8 cellular contexts compared by ENCODE assay signal in genomic region chr2:75627902-75628504, GRCh38. TPM values are rescaled to one million over a fixed set of nuclear protein-coding genes. Genes with fewer than 3 reads are reported as not detected.
DNase-seq lines count a peak whose midpoint lies in the region; ATAC-seq and TF ChIP-seq lines count a peak whose summit lies in the region.

No MANE protein-coding gene starts in this region.

- peak; percentile 97 for TF ChIP-seq CTCF in DND-41 (IDR thresholded peaks at IDR 0.05; ENCODE audit: borderline replicate concordance, extremely low read depth, low read length, poor library complexity, severe bottlenecking)
- peak; percentile 92 for TF ChIP-seq CTCF in foreskin keratinocyte (conservative IDR thresholded peaks at IDR 0.05)
- TF ChIP-seq CTCF in ovary (IDR thresholded peaks at IDR 0.05), result peak; percentile 42 to 75 (median 62)

- no peak overlapping the region for H3K4me2 ChIP-seq in DND-41 (ENCODE audit: insufficient read depth, low read length)

- ATAC-seq in DND-41 (ENCODE audit: insufficient read depth, low read depth) (peak; percentile 97), GM21619 (IDR thresholded peaks at IDR 0.05; ENCODE audit: unreplicated experiment) (peak; percentile 89), foreskin keratinocyte (peak; percentile 85)

- no peaks in the 10 kb centered on the region for H3K79me2 ChIP-seq in DND-41 (ENCODE audit: insufficient read depth, low read length)

- H3K27ac ChIP-seq in DND-41 (ENCODE audit: low read length) (no peak overlapping the region), foreskin keratinocyte (no peak overlapping the region), ovary (no peak overlapping the region)

- H3K36me3 ChIP-seq in DND-41 (ENCODE audit: insufficient read depth, low read length), result no peaks in the 10 kb centered on the region
- no peaks in the 10 kb centered on the region for H3K36me3 ChIP-seq in ovary

- DNase-seq in DND-41 (peak; percentile 79), Kasumi-1 (lab: John Stamatoyannopoulos, UW) (peak; percentile 69 to 75), RPMI7951 (ENCODE audit: low read depth) (peak; percentile 75), foreskin keratinocyte (no peak), ovary (peak; percentile 63 to 85 (median 77)), cortex of kidney (lab: John Stamatoyannopoulos, UW) (no peak)
- DNase-seq in activated T-helper 1 cell treated with anti-CD3 and anti-CD28 coated beads, Interleukin-12 subunit alpha, Interleukin-12 subunit beta, Interleukin-2, Interleukin-4 antibody, amounts not matched to agents 30 ng/mL and 10 ng/mL and 1 ng/mL, durations not matched to agents 14 hours and 24 hours and 36 hours (ENCODE audit: low spot score), result peak; percentile 26

- no peaks in the 10 kb centered on the region for H3K4me1 Mint-ChIP-seq in activated T-helper 1 cell treated with anti-CD3 and anti-CD28 coated beads, Interleukin-12 subunit alpha, Interleukin-12 subunit beta, Interleukin-2, Interleukin-4 antibody, amounts not matched to agents 30 ng/mL and 10 ng/mL and 1 ng/mL, durations not matched to agents 14 hours and 24 hours and 36 hours (ENCODE audit: low read depth)

- H3K4me3 Mint-ChIP-seq in activated T-helper 1 cell treated with anti-CD3 and anti-CD28 coated beads, Interleukin-12 subunit alpha, Interleukin-12 subunit beta, Interleukin-2, Interleukin-4 antibody, amounts not matched to agents 30 ng/mL and 10 ng/mL and 1 ng/mL, durations not matched to agents 14 hours and 24 hours and 36 hours, result no peak overlapping the region

- H3K9ac ChIP-seq in DND-41 (ENCODE audit: low read depth, low read length), result no peak overlapping the region

- WGBS in ovary, 3 donors, result 0% methylated on average over 4 of the region's 4 CpGs

- no peak for TF ChIP-seq EP300 in ovary (IDR thresholded peaks at IDR 0.05)

- no peaks in the 10 kb centered on the region for H3K36me3 Mint-ChIP-seq in activated T-helper 1 cell treated with anti-CD3 and anti-CD28 coated beads, Interleukin-12 subunit alpha, Interleukin-12 subunit beta, Interleukin-2, Interleukin-4 antibody, amounts not matched to agents 30 ng/mL and 10 ng/mL and 1 ng/mL, durations not matched to agents 14 hours and 24 hours and 36 hours (ENCODE audit: low read depth)

- H3K27me3 ChIP-seq in DND-41 (ENCODE audit: insufficient read depth, low read length, poor library complexity), result no peaks in the 10 kb centered on the region
- H3K27me3 ChIP-seq in foreskin keratinocyte, result no peaks in the 10 kb centered on the region
- H3K27me3 ChIP-seq in ovary, result no peaks in the 10 kb centered on the region

- peaks cover 13% of the 10 kb centered on the region for H3K27me3 Mint-ChIP-seq in activated T-helper 1 cell treated with anti-CD3 and anti-CD28 coated beads, Interleukin-12 subunit alpha, Interleukin-12 subunit beta, Interleukin-2, Interleukin-4 antibody, amounts not matched to agents 30 ng/mL and 10 ng/mL and 1 ng/mL, durations not matched to agents 14 hours and 24 hours and 36 hours (ENCODE audit: insufficient read depth)

- no peaks in the 10 kb centered on the region for H3K9me3 Mint-ChIP-seq in activated T-helper 1 cell treated with anti-CD3 and anti-CD28 coated beads, Interleukin-12 subunit alpha, Interleukin-12 subunit beta, Interleukin-2, Interleukin-4 antibody, amounts not matched to agents 30 ng/mL and 10 ng/mL and 1 ng/mL, durations not matched to agents 14 hours and 24 hours and 36 hours

- no peaks in the 10 kb centered on the region for H3K4me1 ChIP-seq in DND-41 (ENCODE audit: insufficient read depth, low read length)
- H3K4me1 ChIP-seq in foreskin keratinocyte, result no peaks in the 10 kb centered on the region
- H3K4me1 ChIP-seq in ovary (ENCODE audit: insufficient read depth), result no peaks in the 10 kb centered on the region

- H3K4me3 ChIP-seq in DND-41 (ENCODE audit: low read depth in 1 of 2, low read length in 2 of 2) (no peak overlapping the region), ovary (no peak overlapping the region)

- no peak for TF ChIP-seq POLR2A in ovary (IDR thresholded peaks at IDR 0.05)

- H4K20me1 ChIP-seq in DND-41 (ENCODE audit: insufficient read depth, low read length), result no peaks in the 10 kb centered on the region

- H2AFZ ChIP-seq in DND-41 (ENCODE audit: low read depth, low read length), result no peak overlapping the region

- no peak overlapping the region for H3K27ac Mint-ChIP-seq in activated T-helper 1 cell treated with anti-CD3 and anti-CD28 coated beads, Interleukin-12 subunit alpha, Interleukin-12 subunit beta, Interleukin-2, Interleukin-4 antibody, amounts not matched to agents 30 ng/mL and 10 ng/mL and 1 ng/mL, durations not matched to agents 14 hours and 24 hours and 36 hours

- intact Hi-C loops in activated T-helper 1 cell treated with anti-CD3 and anti-CD28 coated beads, Interleukin-12 subunit alpha, Interleukin-12 subunit beta, Interleukin-2, Interleukin-4 antibody, amounts not matched to agents 30 ng/mL and 10 ng/mL and 1 ng/mL, durations not matched to agents 14 hours and 24 hours and 36 hours (cut with micrococcal nuclease), result loop anchor here (5.0 kb wide), 2 partner anchors 161 to 936 kb away; no protein-coding TSS in a partner anchor
- intact Hi-C loops in ovary (cut with DNase I), result no loop called here

- H3K9me3 ChIP-seq in DND-41 (ENCODE audit: insufficient read depth, low read length, severe bottlenecking) (no peaks in the 10 kb centered on the region), ovary (no peaks in the 10 kb centered on the region)

RNA-seq across cellular contexts. Expression of gene MRPL19, which starts 18.6 kb away (rescaled TPM):
- 51.1 and 57.0 TPM in 2 replicates for total RNA-seq in RPMI7951 (2014; rRNA removed; shearing (Covaris generic))
- 74.5 and 75.0 TPM in 2 replicates for total RNA-seq in activated T-helper 1 cell treated with anti-CD3 and anti-CD28 coated beads, Interleukin-12 subunit alpha, Interleukin-12 subunit beta, Interleukin-2, Interleukin-4 antibody, amounts not matched to agents 30 ng/mL and 10 ng/mL and 1 ng/mL, durations not matched to agents 14 hours and 24 hours and 36 hours
- 76.9 and 79.7 TPM in 2 replicates for total RNA-seq in foreskin keratinocyte
- polyA plus RNA-seq in foreskin keratinocyte, result 50.3 and 61.5 TPM in 2 replicates
- 10 to 100 TPM; 20.5 to 46.8 (median 34.1) TPM for total RNA-seq in ovary
- 10 to 100 TPM; 11.9 to 30.5 TPM for polyA plus RNA-seq in ovary

Comparison
In these comparisons a context has a peak if more than half of its experiments do, and no peak if none do; other contexts are left out.
1. DNase-seq: peak in DND-41 (single experiment), Kasumi-1 (2 of 2), RPMI7951 (single experiment), activated T-helper 1 cell treated with anti-CD3 and anti-CD28 coated beads, Interleukin-12 subunit alpha, Interleukin-12 subunit beta, Interleukin-2, Interleukin-4 antibody, amounts not matched to agents 30 ng/mL and 10 ng/mL and 1 ng/mL, durations not matched to agents 14 hours and 24 hours and 36 hours (single experiment) and ovary (5 of 5); none in foreskin keratinocyte (0 of 2) and cortex of kidney (single experiment).
2. Peak in every context shown above with its lines, with median percentiles within 50 percentile points of each other: ATAC-seq and CTCF ChIP-seq.